ENCODE assay signal across 23 cellular contexts in the genomic region with DNA sequence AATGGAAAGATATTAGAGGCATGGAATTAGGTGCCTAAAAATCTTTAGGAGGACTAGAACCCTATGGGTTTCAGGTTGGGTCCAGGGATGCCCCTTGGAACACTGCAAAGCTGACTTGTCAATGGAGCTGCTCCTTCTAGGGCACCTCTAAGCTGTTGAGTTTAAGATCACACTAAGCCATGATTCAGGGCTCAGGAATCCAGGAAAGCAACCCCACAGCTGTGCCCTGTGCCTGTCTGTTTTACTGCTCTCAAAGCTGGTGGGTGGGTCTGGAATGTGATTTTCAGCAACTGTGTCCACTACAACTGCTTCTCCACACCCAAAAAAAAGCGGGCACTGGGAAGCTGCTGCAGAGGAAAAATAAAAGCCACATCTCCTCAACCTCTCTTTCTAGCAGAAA.
"Had no signal": no experiment of that assay in that cellular context is flagged by ENCODE, and none has a peak within 500 bp of the region (broad histone marks: within the 10 kb centered on the region; RNA-seq: fewer than 3 reads in every experiment).

No MANE protein-coding gene starts in this region.

- FAIRE-seq: endometrium, frontal cortex, islet of Langerhans had no signal

- H3K9me3 ChIP-seq: lower lobe of right lung, upper lobe of right lung had no signal

- H3K27ac ChIP-seq: lower lobe of right lung, neural progenitor cell, upper lobe of right lung had no signal

- H3K4me1 ChIP-seq: lower lobe of right lung, neural progenitor cell, upper lobe of right lung had no signal

- H3K27me3 ChIP-seq: neural progenitor cell, upper lobe of right lung had no signal

- ATAC-seq: activated T-cell treated with anti-CD3 and anti-CD28 coated beads, Interleukin-2, amount 50 U/mL, for 4 hours; naive thymus-derived CD4-positive, alpha-beta T cell; stimulated activated naive CD8-positive, alpha-beta T cell treated with anti-CD3 and anti-CD28 coated beads, Interleukin-15, Interleukin-2, amounts not matched to agents 100 U/mL and 50 U/mL, for 24 hours; upper lobe of right lung; WTC11 had no signal

- H3K36me3 ChIP-seq: lower lobe of right lung, neural progenitor cell, upper lobe of right lung had no signal

- DNase-seq: activated CD4-positive, alpha-beta T cell treated with anti-CD3 and anti-CD28 coated beads, Interleukin-2, amount 50 U/mL, for 4 hours; activated CD8-positive, alpha-beta memory T cell treated with anti-CD3 and anti-CD28 coated beads for 24 hours; activated CD8-positive, alpha-beta memory T cell treated with anti-CD3 and anti-CD28 coated beads, Interleukin-2, amount 50 U/mL, for 4 hours; activated naive CD4-positive, alpha-beta T cell; activated naive CD8-positive, alpha-beta T cell treated with anti-CD3 and anti-CD28 coated beads for 36 hours; activated T-cell treated with anti-CD3 and anti-CD28 coated beads, Interleukin-2, amount 50 U/mL, for 4 hours; effector CD4-positive, alpha-beta T cell; erythroblast; hypothalamus; lower lobe of right lung; naive thymus-derived CD4-positive, alpha-beta T cell; posterior cingulate gyrus; retina; stimulated activated CD4-positive, alpha-beta T cell treated with anti-CD3 and anti-CD28 coated beads, Interleukin-12 subunit alpha, Interleukin-12 subunit beta, amount 100 ng/mL, for 4 hours; stimulated activated CD4-positive, alpha-beta T cell treated with anti-CD3 and anti-CD28 coated beads, Interleukin-4, amount 100 ng/mL, for 4 hours; stimulated activated naive CD8-positive, alpha-beta T cell treated with anti-CD3 and anti-CD28 coated beads, Interleukin-15, Interleukin-2, amounts not matched to agents 100 U/mL and 50 U/mL, for 24 hours; T1000; upper lobe of right lung had no signal

- H3K4me3 ChIP-seq: lower lobe of right lung, neural progenitor cell, upper lobe of right lung had no signal
